In genomic region chr20:22815584-22815983, GRCh38 we compare ENCODE assay signal across 23 cellular contexts.
DNase-seq lines count a peak whose midpoint lies in the region; ATAC-seq, FAIRE-seq and TF ChIP-seq lines count a peak whose summit lies in the region.
"Had no signal": no experiment of that assay in that cellular context is flagged by ENCODE, and none has a peak within 500 bp of the region (broad histone marks: within the 10 kb centered on the region; RNA-seq: fewer than 3 reads in every experiment).

No MANE protein-coding gene starts in this region.

- H3K4me1 ChIP-seq in HepG2 (ENCODE audit: insufficient read depth, low read length) (no peaks in the 10 kb centered on the region), right lobe of liver (no peaks in the 10 kb centered on the region), upper lobe of right lung (no peaks in the 10 kb centered on the region), gastroesophageal sphincter (no peaks in the 10 kb centered on the region), MM.1S (ENCODE audit: low read length) (no peaks in the 10 kb centered on the region)
- H3K4me1 ChIP-seq: Peyer's patch, right atrium auricular region had no signal

- H3K4me3 ChIP-seq in HepG2 (replicated peaks in 1 of 3; ENCODE audit: insufficient read depth in 1 of 3, low read depth in 2 of 3, low read length in 3 of 3) (no peak overlapping the region), right lobe of liver (no peak overlapping the region), bronchial epithelial cell (ENCODE audit: low read depth, low read length) (no peak overlapping the region), upper lobe of right lung (no peak overlapping the region), gastroesophageal sphincter (no peak overlapping the region), MM.1S (ENCODE audit: low read length) (no peak overlapping the region)
- H3K4me3 ChIP-seq: Peyer's patch, right atrium auricular region, SK-N-MC, upper lobe of left lung had no signal

- no peaks in the 10 kb centered on the region for H3K79me2 ChIP-seq in HepG2 (ENCODE audit: insufficient read depth, low read length)
- no peaks in the 10 kb centered on the region for H3K79me2 ChIP-seq in MM.1S (ENCODE audit: low read length)

- H3K36me3 ChIP-seq in HepG2 (replicated peaks in 1 of 2; ENCODE audit: control insufficient read depth in 1 of 2, insufficient read depth in 2 of 2, low read length in 2 of 2) = no peaks in the 10 kb centered on the region
- H3K36me3 ChIP-seq in right lobe of liver = no peaks in the 10 kb centered on the region
- H3K36me3 ChIP-seq in bronchial epithelial cell (ENCODE audit: control insufficient read depth, insufficient read depth, low read length) = no peaks in the 10 kb centered on the region
- H3K36me3 ChIP-seq in upper lobe of right lung = no peaks in the 10 kb centered on the region
- no peaks in the 10 kb centered on the region for H3K36me3 ChIP-seq in gastroesophageal sphincter
- no peaks in the 10 kb centered on the region for H3K36me3 ChIP-seq in MM.1S (replicated peaks; ENCODE audit: insufficient read depth, low read length)
- H3K36me3 ChIP-seq: Peyer's patch, right atrium auricular region, upper lobe of left lung had no signal

- H3K4me2 ChIP-seq in HepG2 (ENCODE audit: low read depth, low read length) = no peak overlapping the region
- H3K4me2 ChIP-seq in MM.1S (ENCODE audit: low read depth, low read length) = no peak overlapping the region

- in situ Hi-C loops in HepG2 (cut with HindIII; ENCODE audit: extremely low pct_ligation_motif_present, low pct_unique_long_range_greater_than_20kb) = no loop called here

- DNase-seq in HepG2 (ENCODE audit: low spot score) = no peak
- no peak for DNase-seq in right lobe of liver
- no peak for DNase-seq in bronchial epithelial cell (ENCODE audit: low read depth)
- DNase-seq in iPS-NIHi7 (ENCODE audit: extremely low spot score) = peak; percentile 61
- no peak for DNase-seq in upper lobe of right lung
- no peak for DNase-seq in NCI-H1105 treated with DMSO at 0.1 percent for 48 hours (lab: John Stamatoyannopoulos, UW)
- DNase-seq in MM.1S = no peak
- DNase-seq: ACHN; activated CD4-positive, alpha-beta T cell treated with anti-CD3 and anti-CD28 coated beads for 1 hour; activated CD8-positive, alpha-beta memory T cell treated with anti-CD3 and anti-CD28 coated beads, Interleukin-2, amount 10 ng/mL, durations not matched to agents 7 days and 5 days; central memory CD4-positive, alpha-beta T cell; effector memory CD4-positive, alpha-beta T cell; Karpas-422; left cardiac atrium; NCI-H2227 treated with DMSO at 0.1 percent for 48 hours; Peyer's patch; stimulated activated naive CD4-positive, alpha-beta T cell; T-helper 9 cell; upper lobe of left lung had no signal

- FAIRE-seq in HepG2 (lab: Jason Lieb, UNC) = no peak
- FAIRE-seq in bronchial epithelial cell (lab: Jason Lieb, UNC) = no peak

- H3F3A ChIP-seq in MM.1S (ENCODE audit: insufficient read depth, low read length) = no peaks in the 10 kb centered on the region

- BruUV-seq in HepG2 (replicated peaks; lab: Mats Ljungman, UMichigan) = no TSS peak

- H3K9me3 ChIP-seq in HepG2 (ENCODE audit: low read length) (no peaks in the 10 kb centered on the region), right lobe of liver (no peaks in the 10 kb centered on the region), upper lobe of right lung (no peaks in the 10 kb centered on the region), gastroesophageal sphincter (no peaks in the 10 kb centered on the region), MM.1S (replicated peaks; ENCODE audit: insufficient read depth, low read length) (no peaks in the 10 kb centered on the region)
- H3K9me3 ChIP-seq: Peyer's patch, right atrium auricular region, upper lobe of left lung had no signal

- CTCF ChIA-PET in HepG2 (lab: Yijun Ruan, JAX; ENCODE audit: low intra/inter-chr PET ratio, low total read pairs) = no interaction called here

- POLR2A ChIA-PET in HepG2 (lab: Yijun Ruan, JAX) = no interaction called here

- TF ChIP-seq CTCF in HepG2 (CRISPR knock-in tag; IDR thresholded peaks at IDR 0.05) = no peak
- TF ChIP-seq CTCF in right lobe of liver (IDR thresholded peaks at IDR 0.05) = peak in 1 of 4 donors; percentile 7
- peak; percentile 3 for TF ChIP-seq CTCF in bronchial epithelial cell (IDR thresholded peaks at IDR 0.05; ENCODE audit: insufficient read depth, low read length, severe bottlenecking)
- peak; percentile 29 for TF ChIP-seq CTCF in upper lobe of right lung (IDR thresholded peaks at IDR 0.05)
- no peak for TF ChIP-seq CTCF in gastroesophageal sphincter (IDR thresholded peaks at IDR 0.05)
- TF ChIP-seq CTCF in MM.1S (IDR thresholded peaks at IDR 0.05; ENCODE audit: low read length) = no peak

- H3K27ac ChIP-seq in HepG2 (ENCODE audit: extremely low read length, insufficient read depth, low read length) (no peak overlapping the region), right lobe of liver (no peak overlapping the region), upper lobe of right lung (no peak overlapping the region), gastroesophageal sphincter (no peak overlapping the region), MM.1S (ENCODE audit: low read length) (no peak overlapping the region)
- H3K27ac ChIP-seq: Peyer's patch, right atrium auricular region, SK-N-MC, upper lobe of left lung had no signal

- TF ChIP-seq EP300 in HepG2 (IDR thresholded peaks at IDR 0.05; ENCODE audit: low read depth in 2 of 2, low read length in 2 of 2) = no peak
- no peak for TF ChIP-seq EP300 in HepG2 (CRISPR knock-in tag; IDR thresholded peaks at IDR 0.05; ENCODE audit: borderline replicate concordance)
- no peak for TF ChIP-seq EP300 in gastroesophageal sphincter (IDR thresholded peaks at IDR 0.05)

- no peaks in the 10 kb centered on the region for H3K9me2 ChIP-seq in MM.1S (replicated peaks; ENCODE audit: insufficient read depth, low read length)

- WGBS in HepG2 (ENCODE audit: low lambda C conversion rate) = 67% methylated on average over 3 of the region's 3 CpGs
- WGBS in right lobe of liver (ENCODE audit: insufficient coverage, low coverage, low lambda C conversion rate, missing lambda C conversion rate) = 52% methylated on average over 3 of the region's 3 CpGs
- WGBS in gastroesophageal sphincter (ENCODE audit: low coverage in 1 of 2), 2 donors = 30 to 48% methylated on average over 1 to 3 of the region's 3 CpGs

- H3K27me3 ChIP-seq in HepG2 (ENCODE audit: control insufficient read depth in 1 of 2, insufficient read depth in 2 of 2, low read length in 2 of 2) (no peaks in the 10 kb centered on the region), right lobe of liver (no peaks in the 10 kb centered on the region), bronchial epithelial cell (ENCODE audit: control insufficient read depth, insufficient read depth, low read length) (no peaks in the 10 kb centered on the region), upper lobe of right lung (no peaks in the 10 kb centered on the region), gastroesophageal sphincter (no peaks in the 10 kb centered on the region), MM.1S (replicated peaks; ENCODE audit: insufficient read depth, low read length) (no peaks in the 10 kb centered on the region)
- H3K27me3 ChIP-seq: Peyer's patch, right atrium auricular region, upper lobe of left lung had no signal

- ATAC-seq in HepG2 (peak; percentile 75), right lobe of liver (no peak), upper lobe of right lung (no peak), gastroesophageal sphincter (no peak)
- ATAC-seq: activated CD8-positive, alpha-beta memory T cell treated with anti-CD3 and anti-CD28 coated beads, Interleukin-2, amount 10 ng/mL, durations not matched to agents 7 days and 5 days; activated T-helper 17 cell treated with anti-CD3 and anti-CD28 coated beads, Interleukin-2, amount 50 U/mL, for 72 hours; left cardiac atrium had no signal

- intact Hi-C loops in HepG2 (cut with micrococcal nuclease; ENCODE audit: unreplicated experiment) (no loop called here), right lobe of liver (cut with DNase I) (no loop called here), upper lobe of right lung (cut with DNase I) (no loop called here)

- H2AFZ ChIP-seq in HepG2 (ENCODE audit: low read length) (no peak overlapping the region), MM.1S (ENCODE audit: low read length) (no peak overlapping the region)

- no peak for TF ChIP-seq POLR2A in HepG2 (IDR thresholded peaks at IDR 0.05; ENCODE audit: insufficient read depth in 1 of 2, low read depth in 2 of 2, low read length in 2 of 2)
- no peak for TF ChIP-seq POLR2A in right lobe of liver (IDR thresholded peaks at IDR 0.05)
- TF ChIP-seq POLR2A in gastroesophageal sphincter (IDR thresholded peaks at IDR 0.05) = no peak

- no peak for TF ChIP-seq RAD21 in HepG2 (CRISPR knock-in tag; IDR thresholded peaks at IDR 0.05)

- no peaks in the 10 kb centered on the region for H4K20me1 ChIP-seq in HepG2 (ENCODE audit: insufficient read depth, low read length)
- no peaks in the 10 kb centered on the region for H4K20me1 ChIP-seq in MM.1S (ENCODE audit: insufficient read depth, low read length)

- no peak overlapping the region for H3K9ac ChIP-seq in HepG2 (ENCODE audit: insufficient read depth, low read depth, low read length)
- no peak overlapping the region for H3K9ac ChIP-seq in MM.1S (ENCODE audit: low read length)

TF ChIP-seq in HepG2, 621 proteins besides CTCF, POLR2A, EP300 and RAD21 (continues in another document):
- TF ChIP-seq SNAPC5 (CRISPR knock-in tag; IDR thresholded peaks at IDR 0.05; ENCODE audit: borderline replicate concordance) = no peak
- TF ChIP-seq PPARG (CRISPR knock-in tag; conservative IDR thresholded peaks at IDR 0.05) = no peak
- TF ChIP-seq ZMAT5 (CRISPR knock-in tag; IDR thresholded peaks at IDR 0.05; ENCODE audit: borderline replicate concordance, low read depth) = no peak
- TF ChIP-seq ZNF576 (CRISPR knock-in tag; IDR thresholded peaks at IDR 0.05) = no peak
- TF ChIP-seq DBP (CRISPR knock-in tag; IDR thresholded peaks at IDR 0.05; ENCODE audit: not compliant biosample characterization) = no peak
- no peak for TF ChIP-seq FOSL1 (CRISPR knock-in tag; IDR thresholded peaks at IDR 0.05; ENCODE audit: borderline replicate concordance)
- TF ChIP-seq CENPX (CRISPR knock-in tag; IDR thresholded peaks at IDR 0.05) = no peak

Comparison
In these comparisons a context has a peak if more than half of its experiments do, and no peak if none do; other contexts are left out.
1. CTCF ChIP-seq: peak in bronchial epithelial cell (single experiment) and upper lobe of right lung (single experiment); none in HepG2 (single experiment), gastroesophageal sphincter (0 of 4) and MM.1S (single experiment).